31 cellular contexts compared by ENCODE assay signal in genomic region chr4:150923945-150924344, GRCh38.
"Had no signal": no experiment of that assay in that cellular context is flagged by ENCODE, and none has a peak within 500 bp of the region (broad histone marks: within the 10 kb centered on the region; RNA-seq: fewer than 3 reads in every experiment).

No MANE protein-coding gene starts in this region.

- H3K4me2 ChIP-seq: smooth muscle cell had no signal

- H3K27me3 ChIP-seq: neutrophil, right lobe of liver, sigmoid colon, spleen, stomach, thyroid gland, tibial nerve, upper lobe of left lung, vagina had no signal

- H3K9me3 Mint-ChIP-seq: naive thymus-derived CD8-positive, alpha-beta T cell; natural killer cell treated with Interleukin-12 subunit alpha and Interleukin-12 subunit beta and Interleukin-15 and Interleukin-18, amount 100 ng/mL, for 72 hours; nephron progenitor cell; neural crest cell; stimulated activated effector memory CD8-positive, alpha-beta T cell treated with anti-CD3 and anti-CD28 coated beads, Interleukin-12 subunit alpha, Interleukin-12 subunit beta, amount 100 ng/mL, for 72 hours; stimulated activated naive B cell treated with anti-CD40 and anti-IgM and Interleukin-4, amounts not matched to agents 10 μg/mL and 1 μg/mL and 100 μg/mL, for 72 hours; stimulated activated naive CD8-positive, alpha-beta T cell treated with anti-CD3 and anti-CD28 coated beads, Interleukin-15, Interleukin-2, amounts not matched to agents 100 ng/mL and 50 ng/mL, for 24 hours had no signal

- H3K9ac ChIP-seq: parathyroid adenoma had no signal

- H3K79me2 ChIP-seq: parathyroid adenoma had no signal

- H3K4me1 ChIP-seq: parathyroid adenoma, psoas muscle, right lobe of liver, sigmoid colon, spleen, thyroid gland, tibial nerve, upper lobe of left lung, vagina had no signal

- H3K27ac ChIP-seq: neutrophil, parathyroid adenoma, psoas muscle, right lobe of liver, sigmoid colon, spleen, stomach, thoracic aorta, thyroid gland, tibial nerve, upper lobe of left lung, vagina had no signal

- H3K36me3 ChIP-seq: neutrophil, sigmoid colon, thoracic aorta, thyroid gland, vagina had no signal

- ATAC-seq: naive thymus-derived CD8-positive, alpha-beta T cell; natural killer cell treated with Interleukin-12 subunit alpha and Interleukin-12 subunit beta and Interleukin-15 and Interleukin-18, amount 100 ng/mL, for 72 hours; psoas muscle; right cardiac atrium; right lobe of liver; stimulated activated effector memory CD8-positive, alpha-beta T cell treated with anti-CD3 and anti-CD28 coated beads, Interleukin-12 subunit alpha, Interleukin-12 subunit beta, amount 100 ng/mL, for 72 hours; stimulated activated naive B cell treated with anti-CD40 and anti-IgM and Interleukin-4, amounts not matched to agents 10 μg/mL and 1 μg/mL and 100 μg/mL, for 72 hours had no signal

- H3K27ac Mint-ChIP-seq: natural killer cell treated with Interleukin-12 subunit alpha and Interleukin-12 subunit beta and Interleukin-15 and Interleukin-18, amount 100 ng/mL, for 72 hours; progenitor cell of endocrine pancreas; stimulated activated effector memory CD8-positive, alpha-beta T cell treated with anti-CD3 and anti-CD28 coated beads, Interleukin-12 subunit alpha, Interleukin-12 subunit beta, amount 100 ng/mL, for 72 hours; stimulated activated naive B cell treated with anti-CD40 and anti-IgM and Interleukin-4, amounts not matched to agents 10 μg/mL and 1 μg/mL and 100 μg/mL, for 72 hours had no signal

- H3K4me1 Mint-ChIP-seq: nephron progenitor cell; neural crest cell; stimulated activated naive B cell treated with anti-CD40 and anti-IgM and Interleukin-4, amounts not matched to agents 10 μg/mL and 1 μg/mL and 100 μg/mL, for 72 hours had no signal

- H3K36me3 Mint-ChIP-seq: natural killer cell treated with Interleukin-12 subunit alpha and Interleukin-12 subunit beta and Interleukin-15 and Interleukin-18, amount 100 ng/mL, for 72 hours had no signal

- H3K9me3 ChIP-seq: neutrophil, psoas muscle, right lobe of liver, sigmoid colon, spleen, stomach, thoracic aorta, thyroid gland, tibial nerve, upper lobe of left lung, vagina had no signal

- H2AFZ ChIP-seq: parathyroid adenoma had no signal

- H3K4me3 ChIP-seq: psoas muscle, right lobe of liver, sigmoid colon, smooth muscle cell, spleen, stomach, thoracic aorta, thyroid gland, tibial nerve, upper lobe of left lung, vagina had no signal

- H3K4me3 Mint-ChIP-seq: naive thymus-derived CD8-positive, alpha-beta T cell; natural killer cell treated with Interleukin-12 subunit alpha and Interleukin-12 subunit beta and Interleukin-15 and Interleukin-18, amount 100 ng/mL, for 72 hours; nephron progenitor cell; neural crest cell; stimulated activated effector memory CD8-positive, alpha-beta T cell treated with anti-CD3 and anti-CD28 coated beads, Interleukin-12 subunit alpha, Interleukin-12 subunit beta, amount 100 ng/mL, for 72 hours; stimulated activated naive B cell treated with anti-CD40 and anti-IgM and Interleukin-4, amounts not matched to agents 10 μg/mL and 1 μg/mL and 100 μg/mL, for 72 hours; stimulated activated naive CD8-positive, alpha-beta T cell treated with anti-CD3 and anti-CD28 coated beads, Interleukin-15, Interleukin-2, amounts not matched to agents 100 ng/mL and 50 ng/mL, for 24 hours had no signal

- FAIRE-seq: urothelium cell line had no signal

- H3K27me3 Mint-ChIP-seq: naive thymus-derived CD8-positive, alpha-beta T cell; natural killer cell treated with Interleukin-12 subunit alpha and Interleukin-12 subunit beta and Interleukin-15 and Interleukin-18, amount 100 ng/mL, for 72 hours; progenitor cell of endocrine pancreas; stimulated activated naive B cell treated with anti-CD40 and anti-IgM and Interleukin-4, amounts not matched to agents 10 μg/mL and 1 μg/mL and 100 μg/mL, for 72 hours; stimulated activated naive CD8-positive, alpha-beta T cell treated with anti-CD3 and anti-CD28 coated beads, Interleukin-15, Interleukin-2, amounts not matched to agents 100 ng/mL and 50 ng/mL, for 24 hours had no signal

- DNase-seq: naive thymus-derived CD8-positive, alpha-beta T cell; nephron progenitor cell; nucleus accumbens; posterior cingulate gyrus; psoas muscle; right cardiac atrium; right lobe of liver; sigmoid colon; spleen; stimulated activated CD4-positive, alpha-beta T cell treated with anti-CD3 and anti-CD28 coated beads, Interleukin-12 subunit alpha, Interleukin-12 subunit beta, amount 100 ng/mL, for 4 hours; stimulated activated CD4-positive, alpha-beta T cell treated with anti-CD3 and anti-CD28 coated beads, Interleukin-1b, Interleukin-23, amount 100 ng/mL, for 48 hours; stimulated activated CD4-positive, alpha-beta T cell treated with anti-CD3 and anti-CD28 coated beads, Interleukin-2, amount 100 ng/mL, for 48 hours; stimulated activated CD4-positive, alpha-beta T cell treated with anti-CD3 and anti-CD28 coated beads, Interleukin-4, amount 100 ng/mL, for 24 hours; stimulated activated naive B cell treated with anti-CD40 and anti-IgM and Interleukin-4, amounts not matched to agents 10 μg/mL and 1 μg/mL and 100 μg/mL, for 72 hours; stimulated activated naive CD4-positive, alpha-beta T cell treated with Interleukin-2 at 50 U/mL for 16 hours; stomach; thyroid gland; trophoblast cell; upper lobe of left lung had no signal
